Comparison of ENCODE assay signal across 17 cellular contexts in the genomic region with DNA sequence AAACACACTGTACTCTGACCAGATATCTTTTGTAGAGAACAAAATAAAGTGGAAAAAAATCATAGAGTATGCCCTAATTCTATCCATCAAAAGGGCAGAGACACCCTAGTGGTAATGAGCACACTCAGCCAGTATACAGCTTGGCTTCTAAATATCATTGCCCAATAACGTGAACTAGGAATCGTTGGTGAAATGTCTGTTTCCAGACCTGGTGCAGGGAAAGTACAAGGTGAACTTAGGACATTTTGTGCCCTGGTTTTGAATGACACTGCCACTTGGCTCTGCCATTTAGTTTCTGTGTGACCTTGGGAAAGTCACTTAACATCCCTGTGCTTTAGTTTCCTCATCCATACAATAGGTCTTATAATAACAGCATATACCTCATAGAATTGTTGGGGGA. TPM values are rescaled to one million over a fixed set of nuclear protein-coding genes. Genes with fewer than 3 reads are reported as not detected.
A peak's percentile ranks its signal among the peaks of the same experiment; 100 is the strongest.
DNase-seq lines count a peak whose midpoint lies in the region; ATAC-seq, FAIRE-seq and TF ChIP-seq lines count a peak whose summit lies in the region.
"Had no signal": no experiment of that assay in that cellular context is flagged by ENCODE, and none has a peak within 500 bp of the region (broad histone marks: within the 10 kb centered on the region; RNA-seq: fewer than 3 reads in every experiment).

No MANE protein-coding gene starts in this region.

- H3K9ac ChIP-seq in K562 (ENCODE audit: insufficient read depth in 1 of 2, low read depth in 2 of 2, low read length in 2 of 2): no peak overlapping the region
- H3K9ac ChIP-seq in liver (ENCODE audit: low read depth in 1 of 2, low read length in 2 of 2): no peak overlapping the region

- H3K4me3 ChIP-seq in K562 (no peak overlapping the region), liver (ENCODE audit: low read depth in 1 of 3, low read length in 3 of 3) (no peak overlapping the region), ascending aorta (no peak overlapping the region)
- H3K4me3 ChIP-seq: A549 had no signal

- FAIRE-seq in HTR-8/SVneo (lab: Jason Lieb, UNC): peak; percentile 13
- peak; percentile 64 for FAIRE-seq in K562 (lab: Jason Lieb, UNC)
- FAIRE-seq: A549, D721Med had no signal

- no peak for TF ChIP-seq POLR2A in K562 (conservative IDR thresholded peaks at IDR 0.05)

- H3K4me1 ChIP-seq in K562 (replicated peaks in 1 of 2; ENCODE audit: control insufficient read depth in 2 of 2, insufficient read depth in 2 of 2, low read length in 2 of 2) (peaks cover 0 to 21% of the 10 kb centered on the region in 2 experiments; a peak in 4 of 5 replicates), liver (ENCODE audit: control insufficient read depth in 4 of 4, insufficient read depth in 4 of 4, low read length in 3 of 4) (peaks cover 8 to 36% (median 20%) of the 10 kb centered on the region in 4 donors), ascending aorta (peaks cover 0 to 9% of the 10 kb centered on the region in 2 donors)

- in situ Hi-C loops in K562 (cut with MboI): no loop called here

- no peaks in the 10 kb centered on the region for H3K9me3 ChIP-seq in K562 (replicated peaks; ENCODE audit: control insufficient read depth, insufficient read depth, low read depth, low read length)
- no peaks in the 10 kb centered on the region for H3K9me3 ChIP-seq in liver (ENCODE audit: control insufficient read depth in 4 of 4, low read length in 3 of 4)
- no peaks in the 10 kb centered on the region for H3K9me3 ChIP-seq in ascending aorta
- H3K9me3 ChIP-seq: A549, BE2C had no signal

- POLR2A ChIA-PET in K562 (lab: Yijun Ruan, JAX): interaction anchor here (1.0 kb wide), 1 partner anchor 12 kb away, joined by 3 read pairs; no protein-coding TSS in a partner anchor

- ATAC-seq in K562: no peak
- ATAC-seq: A549 had no signal

- intact Hi-C loops in K562 (cut with micrococcal nuclease): no loop called here
- intact Hi-C loops in ascending aorta (cut with DNase I): no loop called here

- CTCF ChIA-PET in K562 (lab: Yijun Ruan, JAX; ENCODE audit: low intra/inter-chr PET ratio): no interaction called here

- TF ChIP-seq CTCF in K562 (IDR thresholded peaks at IDR 0.05 in 2 of 3, conservative IDR thresholded peaks at IDR 0.05 in 1 of 3; ENCODE audit: insufficient read depth in 2 of 3, low read depth in 1 of 3, low read length in 3 of 3) (no peak), liver (IDR thresholded peaks at IDR 0.05; ENCODE audit: low read depth, low read length, missing input control) (peak; percentile 36), ascending aorta (IDR thresholded peaks at IDR 0.05) (no peak)

- peaks cover 49% of the 10 kb centered on the region for H3K79me2 ChIP-seq in K562 (ENCODE audit: control insufficient read depth, insufficient read depth, low read length)

- peaks cover 64% of the 10 kb centered on the region for H3K36me3 ChIP-seq in K562 (ENCODE audit: control insufficient read depth, insufficient read depth, low read length)
- H3K36me3 ChIP-seq in liver (ENCODE audit: control insufficient read depth in 4 of 4, insufficient read depth in 3 of 4, low read depth in 1 of 4, low read length in 3 of 4): peaks cover 4 to 19% (median 12%) of the 10 kb centered on the region in 4 donors
- H3K36me3 ChIP-seq in ascending aorta: peaks cover 25 to 42% of the 10 kb centered on the region in 2 donors

- no peak overlapping the region for H3K4me2 ChIP-seq in K562 (ENCODE audit: insufficient read depth, low read length)
- H3K4me2 ChIP-seq: A549 had no signal

- no TSS peak for BruUV-seq in K562 (replicated peaks; lab: Mats Ljungman, UMichigan)

- TF ChIP-seq RAD21 in K562 (CRISPR knock-in tag; conservative IDR thresholded peaks at IDR 0.05 in 1 of 2, IDR thresholded peaks at IDR 0.05 in 1 of 2) (no peak), liver (IDR thresholded peaks at IDR 0.05) (peak in 1 of 2 donors; percentile 12)

- no peak for TF ChIP-seq EP300 in K562 (IDR thresholded peaks at IDR 0.05; ENCODE audit: low read length)

- H3K9me1 ChIP-seq in K562 (ENCODE audit: control insufficient read depth, insufficient read depth, low read length): no peaks in the 10 kb centered on the region

- DNase-seq in HTR-8/SVneo (ENCODE audit: insufficient read length, low spot score) (no peak), K562 (ENCODE audit: extremely low read depth in 1 of 4, low spot score in 3 of 4) (no peak), DMS79 treated with DMSO at 0.1 percent for 48 hours (lab: John Stamatoyannopoulos, UW) (no peak), ascending aorta (ENCODE audit: low spot score in 2 of 2) (no peak), NCI-H2196 (lab: John Stamatoyannopoulos, UW; ENCODE audit: unreplicated experiment) (no peak), NCI-H1105 (lab: John Stamatoyannopoulos, UW) (no peak)
- DNase-seq: BE2C; CD4-positive, alpha-beta memory T cell; DMS153; DND-41; GDM1; HCEC 1CT had no signal

- 94% methylated on average over 2 of the region's 2 CpGs for WGBS in K562 (ENCODE audit: insufficient coverage, low coverage, missing lambda C conversion rate)
- 29% methylated on average over 2 of the region's 2 CpGs for WGBS in liver

- no peak overlapping the region for H2AFZ ChIP-seq in K562 (ENCODE audit: low read depth, low read length)

- H4K20me1 ChIP-seq in K562 (replicated peaks; ENCODE audit: control insufficient read depth, insufficient read depth, low read length): peaks cover 8% of the 10 kb centered on the region

- H3K27ac ChIP-seq in K562 (ENCODE audit: extremely low read depth, low read depth, low read length) (no peak overlapping the region; the same call in 2 of the 3 replicates), liver (ENCODE audit: low read depth in 1 of 2, low read length in 2 of 2) (peak overlapping the region in 1 of 2 donors; percentile 12), ascending aorta (no peak overlapping the region)
- H3K27ac ChIP-seq: A549, C4-2B, HL-60 had no signal

- H3K27me3 ChIP-seq in K562 (ENCODE audit: control insufficient read depth in 2 of 2, insufficient read depth in 2 of 2, low read length in 2 of 2): no peaks in the 10 kb centered on the region
- no peaks in the 10 kb centered on the region for H3K27me3 ChIP-seq in liver (ENCODE audit: control insufficient read depth in 4 of 4, insufficient read depth in 4 of 4, low read length in 3 of 4)
- H3K27me3 ChIP-seq in ascending aorta: no peaks in the 10 kb centered on the region
- H3K27me3 ChIP-seq: BE2C had no signal

RNA-seq across cellular contexts. Expression of gene AMFR, which starts 13.7 kb away (rescaled TPM):
- total RNA-seq in K562 (2011; cell fraction: chromatin; rRNA removed; ENCODE audit: low replicate concordance): 260 and 308 TPM in 2 replicates
- total RNA-seq in K562 (2011; cell fraction: nucleolus; rRNA removed): 392 and 441 TPM in 2 replicates
- total RNA-seq in K562 (2011; cell fraction: nucleoplasm; rRNA removed): 458 and 539 TPM in 2 replicates
- total RNA-seq in K562 (2014; rRNA removed) (99.9 and 121 TPM in 2 replicates), K562 (2014; rRNA removed; fragmentation: Illumina TruSeq; extraction: Trizol) (70.4 and 72.1 TPM in 2 replicates), K562 (2015; rRNA removed; fragmentation: Illumina TruSeq; extraction: Trizol) (57.0 and 61.0 TPM in 2 replicates), K562 (2021) (102 and 113 TPM in 2 replicates), liver (100 to 1,000 TPM; 128 to 309 TPM), ascending aorta (112 TPM)
- polyA plus RNA-seq in K562 (2011; rRNA removed) (58.4 and 62.2 TPM in 2 replicates), K562 (2014; fragmentation: Illumina TruSeq; extraction: Trizol) (50.6 and 51.7 TPM in 2 replicates), K562 (2014; fragmentation: Nextera tagmentation; extraction: Ambion mirVana) (10 to 100 TPM; 15.6 to 27.3 TPM), K562 (2014; rRNA removed) (43.8 and 50.9 TPM in 2 replicates), liver (10 to 100 TPM; 43.3 to 69.1 TPM)
- polyA plus RNA-seq in K562 (2011; cell fraction: cytosol; rRNA removed): 72.0 and 91.3 TPM in 2 replicates
- polyA plus RNA-seq in K562 (2011; cell fraction: nucleus; rRNA removed): 67.5 and 105 TPM in 2 replicates
- 70.1 and 113 TPM in 2 replicates for polyA plus RNA-seq in K562 (2012)
- 122 and 186 TPM in 2 replicates for polyA minus RNA-seq in K562 (2011; rRNA and poly(A)+ RNA removed)
- polyA minus RNA-seq in K562 (2011; cell fraction: cytosol; rRNA and poly(A)+ RNA removed): 163 and 192 TPM in 2 replicates
- polyA minus RNA-seq in K562 (2011; cell fraction: nucleus; rRNA and poly(A)+ RNA removed): 84.7 and 112 TPM in 2 replicates

RNA-seq across cellular contexts. Expression of gene NUDT21, which starts 39.5 kb away (rescaled TPM):
- total RNA-seq in K562 (2011; cell fraction: chromatin; rRNA removed; ENCODE audit: low replicate concordance): 51.6 and 102 TPM in 2 replicates
- total RNA-seq in K562 (2011; cell fraction: nucleolus; rRNA removed): 53.4 and 64.7 TPM in 2 replicates
- 48.0 and 83.7 TPM in 2 replicates for total RNA-seq in K562 (2011; cell fraction: nucleoplasm; rRNA removed)
- total RNA-seq in K562 (2014; rRNA removed): 72.5 and 172 TPM in 2 replicates
- 123 and 159 TPM in 2 replicates for total RNA-seq in K562 (2014; rRNA removed; fragmentation: Illumina TruSeq; extraction: Trizol)
- total RNA-seq in K562 (2015; rRNA removed; fragmentation: Illumina TruSeq; extraction: Trizol): 102 and 112 TPM in 2 replicates
- 200 and 218 TPM in 2 replicates for total RNA-seq in K562 (2021)
- polyA plus RNA-seq in K562 (2011; rRNA removed): 142 and 160 TPM in 2 replicates
- 73.9 and 107 TPM in 2 replicates for polyA plus RNA-seq in K562 (2011; cell fraction: cytosol; rRNA removed)
- 128 and 152 TPM in 2 replicates for polyA plus RNA-seq in K562 (2011; cell fraction: nucleus; rRNA removed)
- polyA plus RNA-seq in K562 (2012): 139 and 178 TPM in 2 replicates
- 121 and 146 TPM in 2 replicates for polyA plus RNA-seq in K562 (2014; fragmentation: Illumina TruSeq; extraction: Trizol)
- 100 to 1,000 TPM; 109 to 135 TPM for polyA plus RNA-seq in K562 (2014; fragmentation: Nextera tagmentation; extraction: Ambion mirVana)
- polyA plus RNA-seq in K562 (2014; rRNA removed): 62.4 and 69.4 TPM in 2 replicates
- 166 and 195 TPM in 2 replicates for polyA minus RNA-seq in K562 (2011; rRNA and poly(A)+ RNA removed)
- 80.8 and 83.8 TPM in 2 replicates for polyA minus RNA-seq in K562 (2011; cell fraction: cytosol; rRNA and poly(A)+ RNA removed)
- 64.9 and 78.0 TPM in 2 replicates for polyA minus RNA-seq in K562 (2011; cell fraction: nucleus; rRNA and poly(A)+ RNA removed)
- total RNA-seq in liver: 10 to 100 TPM; 30.5 to 43.9 TPM
- 10 to 100 TPM; 19.3 to 23.9 TPM for polyA plus RNA-seq in liver
- total RNA-seq in ascending aorta: 5.3 TPM

RNA-seq across cellular contexts. Expression of gene OGFOD1, which starts 39.7 kb away (rescaled TPM):
- total RNA-seq in K562 (2011; cell fraction: chromatin; rRNA removed; ENCODE audit: low replicate concordance): 58.2 and 95.4 TPM in 2 replicates
- total RNA-seq in K562 (2011; cell fraction: nucleolus; rRNA removed): 32.0 and 35.3 TPM in 2 replicates
- 73.5 and 93.4 TPM in 2 replicates for total RNA-seq in K562 (2011; cell fraction: nucleoplasm; rRNA removed)
- total RNA-seq in K562 (2014; rRNA removed) (107 and 123 TPM in 2 replicates), K562 (2014; rRNA removed; fragmentation: Illumina TruSeq; extraction: Trizol) (81.7 and 85.8 TPM in 2 replicates), K562 (2015; rRNA removed; fragmentation: Illumina TruSeq; extraction: Trizol) (56.4 and 62.3 TPM in 2 replicates), K562 (2021) (69.5 and 71.1 TPM in 2 replicates), liver (10 to 100 TPM; 17.0 to 40.2 TPM), ascending aorta (21.9 TPM)
- polyA plus RNA-seq in K562 (2011; rRNA removed) (66.3 and 73.1 TPM in 2 replicates), K562 (2014; fragmentation: Illumina TruSeq; extraction: Trizol) (88.9 and 90.0 TPM in 2 replicates), K562 (2014; fragmentation: Nextera tagmentation; extraction: Ambion mirVana) (100 to 1,000 TPM in 1 of 2 experiments, 10 to 100 TPM in 1; 60.4 to 134 TPM), K562 (2014; rRNA removed) (88.4 and 101 TPM in 2 replicates), liver (10 to 100 TPM; 15.5 to 25.3 TPM)
- 20.5 and 41.8 TPM in 2 replicates for polyA plus RNA-seq in K562 (2011; cell fraction: cytosol; rRNA removed)
- 28.3 and 43.0 TPM in 2 replicates for polyA plus RNA-seq in K562 (2011; cell fraction: nucleus; rRNA removed)
- polyA plus RNA-seq in K562 (2012): 73.2 and 85.8 TPM in 2 replicates
- 83.7 and 89.0 TPM in 2 replicates for polyA minus RNA-seq in K562 (2011; rRNA and poly(A)+ RNA removed)
- polyA minus RNA-seq in K562 (2011; cell fraction: cytosol; rRNA and poly(A)+ RNA removed): 36.7 and 51.5 TPM in 2 replicates
- polyA minus RNA-seq in K562 (2011; cell fraction: nucleus; rRNA and poly(A)+ RNA removed): 30.0 and 42.9 TPM in 2 replicates
